Comparison of ENCODE assay signal across 14 cellular contexts in genomic region chr14:92951261-92951660, GRCh38. TPM values are rescaled to one million over a fixed set of nuclear protein-coding genes. Genes with fewer than 3 reads are reported as not detected.
DNase-seq lines count a peak whose midpoint lies in the region; ATAC-seq and TF ChIP-seq lines count a peak whose summit lies in the region.
"Had no signal": no experiment of that assay in that cellular context is flagged by ENCODE, and none has a peak within 500 bp of the region (broad histone marks: within the 10 kb centered on the region; RNA-seq: fewer than 3 reads in every experiment).

No MANE protein-coding gene starts in this region.

- H3K4me3 Mint-ChIP-seq in glutamatergic neuron (ENCODE audit: unreplicated experiment): no peak overlapping the region
- H3K4me3 Mint-ChIP-seq: CD4-positive, CD25-positive, alpha-beta regulatory T cell had no signal

- H3K4me1 Mint-ChIP-seq in glutamatergic neuron (ENCODE audit: low read depth, unreplicated experiment): peaks cover 44% of the 10 kb centered on the region

- ATAC-seq in left ventricle myocardium superior (no peak), SK-N-SH treated with all-trans-retinoic acid at 6 μM for 48 hours (no peak)

- H3K27me3 Mint-ChIP-seq in glutamatergic neuron (ENCODE audit: unreplicated experiment): peaks cover 9% of the 10 kb centered on the region
- H3K27me3 Mint-ChIP-seq: CD4-positive, CD25-positive, alpha-beta regulatory T cell had no signal

- H3K27ac ChIP-seq in left ventricle myocardium inferior (replicated peaks): peak overlapping the region; percentile 87
- H3K27ac ChIP-seq in cingulate gyrus (ENCODE audit: low read depth, low read length): peak overlapping the region; percentile 63
- H3K27ac ChIP-seq in temporal lobe (ENCODE audit: low read depth, low read length): peak overlapping the region; percentile 57
- H3K27ac ChIP-seq: PC-9 had no signal

- H3K9me3 ChIP-seq in left ventricle myocardium inferior (replicated peaks): no peaks in the 10 kb centered on the region
- H3K9me3 ChIP-seq: BE2C had no signal

- no peak overlapping the region for H3K4me3 ChIP-seq in left ventricle myocardium inferior
- H3K4me3 ChIP-seq: PC-9 had no signal

- H3K36me3 ChIP-seq in left ventricle myocardium inferior: peaks cover 28% of the 10 kb centered on the region

- intact Hi-C loops in left ventricle myocardium inferior (cut with micrococcal nuclease) (loop anchor here (5.0 kb wide), 1 partner anchor 186 kb away; no protein-coding TSS in a partner anchor), left ventricle myocardium superior (cut with micrococcal nuclease) (no loop called here)

- H3K27ac Mint-ChIP-seq in glutamatergic neuron (ENCODE audit: unreplicated experiment): peak overlapping the region; percentile 55

- no peaks in the 10 kb centered on the region for H3K36me3 Mint-ChIP-seq in glutamatergic neuron (ENCODE audit: unreplicated experiment)

- peaks cover 12% of the 10 kb centered on the region for H3K9me3 Mint-ChIP-seq in glutamatergic neuron (ENCODE audit: unreplicated experiment)
- H3K9me3 Mint-ChIP-seq: CD4-positive, CD25-positive, alpha-beta regulatory T cell had no signal

- TF ChIP-seq CTCF in left ventricle myocardium inferior (IDR thresholded peaks at IDR 0.05; ENCODE audit: borderline replicate concordance): no peak
- TF ChIP-seq CTCF in glutamatergic neuron (IDR thresholded peaks at IDR 0.05; ENCODE audit: partially characterized antibody, unreplicated experiment): no peak

- peaks cover 80% of the 10 kb centered on the region for H3K4me1 ChIP-seq in left ventricle myocardium inferior

- no peaks in the 10 kb centered on the region for H3K27me3 ChIP-seq in left ventricle myocardium inferior (ENCODE audit: low read depth)
- H3K27me3 ChIP-seq: BE2C had no signal

- DNase-seq in left ventricle myocardium inferior (no peak), left ventricle myocardium superior (no peak), glutamatergic neuron (no peak), NCI-H345 (lab: John Stamatoyannopoulos, UW) (no peak), COLO829 (ENCODE audit: low spot score) (no peak)

TF ChIP-seq in SK-N-SH treated with all-trans-retinoic acid at 6 μM for 48 hours, 23 proteins besides CTCF, POLR2A, EP300 and RAD21:
- TF ChIP-seq ZFP30 (CRISPR knock-in tag; IDR thresholded peaks at IDR 0.05): no peak
- TF ChIP-seq ZNF8 (CRISPR knock-in tag; IDR thresholded peaks at IDR 0.05): no peak
- no peak for TF ChIP-seq TCF4 (CRISPR knock-in tag; IDR thresholded peaks at IDR 0.05; ENCODE audit: borderline replicate concordance)
- no peak for TF ChIP-seq ARNTL (CRISPR knock-in tag; IDR thresholded peaks at IDR 0.05; ENCODE audit: borderline replicate concordance, low read depth)
- TF ChIP-seq SNAI2 (CRISPR knock-in tag; IDR thresholded peaks at IDR 0.05): no peak
- no peak for TF ChIP-seq PPARA (CRISPR knock-in tag; IDR thresholded peaks at IDR 0.05; ENCODE audit: borderline replicate concordance)
- TF ChIP-seq TSHZ2 (CRISPR knock-in tag; IDR thresholded peaks at IDR 0.05): no peak
- TF ChIP-seq ZC3H10 (CRISPR knock-in tag; IDR thresholded peaks at IDR 0.05): no peak
TF ChIP-seq in SK-N-SH treated with all-trans-retinoic acid at 6 μM for 48 hours: peak in this region for 0.

RNA-seq across cellular contexts. Expression of gene CHGA, which starts 28.3 kb away (rescaled TPM):
- total RNA-seq in left ventricle myocardium inferior: not detected
- not detected for total RNA-seq in left ventricle myocardium superior
- 663 TPM for total RNA-seq in glutamatergic neuron (ENCODE audit: unreplicated experiment)
- total RNA-seq in temporal lobe: 30.2 TPM
- total RNA-seq: CD4-positive, CD25-positive, alpha-beta regulatory T cell; HepG2; HT1080; PC-9; RPMI7951 had no signal

Comparison
In these comparisons a context has a peak if more than half of its experiments do, and no peak if none do; other contexts are left out.
1. RNA of gene CHGA, which starts 28.3 kb away (total RNA-seq): 663 TPM in glutamatergic neuron (single experiment) and 30.2 TPM in temporal lobe (single experiment); not detected in left ventricle myocardium inferior (single experiment) and not detected in left ventricle myocardium superior (single experiment); every median in the first group is over 10 times any median in the second.
2. Peak in every context shown above with its lines, with median percentiles within 50 percentile points of each other: H3K27ac ChIP-seq.